Comparison of ENCODE assay signal across 22 cellular contexts in genomic region chr20:19310541-19310940, GRCh38.
DNase-seq lines count a peak whose midpoint lies in the region; ATAC-seq, FAIRE-seq and TF ChIP-seq lines count a peak whose summit lies in the region.
"Had no signal": no experiment of that assay in that cellular context is flagged by ENCODE, and none has a peak within 500 bp of the region (broad histone marks: within the 10 kb centered on the region; RNA-seq: fewer than 3 reads in every experiment).

No MANE protein-coding gene starts in this region.

- POLR2A ChIA-PET in Caco-2 (lab: Charles Lee) = no interaction called here

- intact Hi-C loops in head of caudate nucleus (cut with DNase I) = no loop called here
- intact Hi-C loops in Caco-2 (cut with micrococcal nuclease; ENCODE audit: unreplicated experiment) = no loop called here
- intact Hi-C loops in breast epithelium (cut with DNase I; ENCODE audit: low total_unique reads) = no loop called here

- H3K36me3 ChIP-seq in keratinocyte (ENCODE audit: control insufficient read depth in 2 of 2, extremely low read depth in 1 of 2, insufficient read depth in 2 of 2, low read length in 2 of 2) = no peaks in the 10 kb centered on the region
- H3K36me3 ChIP-seq in Caco-2 (ENCODE audit: control insufficient read depth, insufficient read depth, low read length) = no peaks in the 10 kb centered on the region
- no peaks in the 10 kb centered on the region for H3K36me3 ChIP-seq in breast epithelium
- H3K36me3 ChIP-seq: BLaER1 had no signal

- DNase-seq in MV-4-11 (lab: John Stamatoyannopoulos, UW) (peak; percentile 32), choroid plexus epithelial cell (ENCODE audit: low read depth) (peak; percentile 7), keratinocyte (ENCODE audit: low read depth, low spot score) (no peak), head of caudate nucleus (no peak), Caco-2 (no peak), NCI-H1048 (lab: John Stamatoyannopoulos, UW) (no peak), breast epithelium (ENCODE audit: low spot score in 2 of 2) (no peak)
- DNase-seq: CD4-positive, CD25-positive, alpha-beta regulatory T cell; CD8-positive, alpha-beta T cell; DMS 273 treated with DMSO at 0.1 percent for 48 hours; DMS79 treated with DMSO at 0.1 percent for 48 hours; GF-D8; H9 had no signal

- no peaks in the 10 kb centered on the region for H3K36me3 Mint-ChIP-seq in Caco-2 (ENCODE audit: insufficient read depth, unreplicated experiment)
- H3K36me3 Mint-ChIP-seq: CD4-positive, CD25-positive, alpha-beta regulatory T cell; CD8-positive, alpha-beta T cell had no signal

- H3K4me1 Mint-ChIP-seq in Caco-2 (ENCODE audit: low read depth, unreplicated experiment) = no peaks in the 10 kb centered on the region
- H3K4me1 Mint-ChIP-seq: B cell; CD4-positive, CD25-positive, alpha-beta regulatory T cell; GM23338; H9 had no signal

- CTCF ChIA-PET in Caco-2 (lab: Charles Lee) = no interaction called here

- H3K27ac ChIP-seq in keratinocyte (ENCODE audit: control insufficient read depth, insufficient read depth, low read length) (no peak overlapping the region), breast epithelium (no peak overlapping the region)
- H3K27ac ChIP-seq: BLaER1, C4-2B had no signal

- no peaks in the 10 kb centered on the region for H4K20me1 ChIP-seq in keratinocyte (ENCODE audit: control insufficient read depth, extremely low read depth, insufficient read depth, low read length)
- H4K20me1 ChIP-seq: BLaER1 had no signal

- H3K4me3 Mint-ChIP-seq in Caco-2 (ENCODE audit: unreplicated experiment) = no peak overlapping the region
- H3K4me3 Mint-ChIP-seq: B cell; CD4-positive, CD25-positive, alpha-beta regulatory T cell; CD8-positive, alpha-beta T cell; GM23338; H9 had no signal

- TF ChIP-seq CTCF in choroid plexus epithelial cell (conservative IDR thresholded peaks at IDR 0.05; ENCODE audit: low read depth, low read length) (no peak), keratinocyte (optimal IDR thresholded peaks at IDR 0.05 in 1 of 3, IDR thresholded peaks at IDR 0.05 in 1 of 3, conservative IDR thresholded peaks at IDR 0.05 in 1 of 3; ENCODE audit: extremely low read depth in 1 of 3, insufficient read depth in 2 of 3, low read length in 3 of 3) (no peak), Caco-2 (IDR thresholded peaks at IDR 0.05; ENCODE audit: insufficient read depth in 1 of 2, low read depth in 1 of 2, low read length in 1 of 2, severe bottlenecking in 1 of 2, unreplicated experiment in 1 of 2) (no peak), breast epithelium (IDR thresholded peaks at IDR 0.05) (no peak)

- H3K4me2 ChIP-seq in keratinocyte (ENCODE audit: control insufficient read depth, extremely low read depth, insufficient read depth, low read depth, low read length) = no peak overlapping the region
- H3K4me2 ChIP-seq: BLaER1, GM23338 had no signal

- no peak for TF ChIP-seq POLR2A in breast epithelium (IDR thresholded peaks at IDR 0.05)

- H3K9me3 ChIP-seq in keratinocyte (ENCODE audit: control insufficient read depth, low read depth, low read length) (no peaks in the 10 kb centered on the region), Caco-2 (no peaks in the 10 kb centered on the region), breast epithelium (no peaks in the 10 kb centered on the region)
- H3K9me3 ChIP-seq: BLaER1 had no signal

- dilution Hi-C loops in keratinocyte (cut with MboI; ENCODE audit: extremely low pct_ligation_motif_present, low sequenced_read_pairs) = no loop called here

- H3K27ac Mint-ChIP-seq in Caco-2 (ENCODE audit: unreplicated experiment) = no peak overlapping the region
- H3K27ac Mint-ChIP-seq: B cell; CD8-positive, alpha-beta T cell; GM23338 had no signal

- H3K9ac ChIP-seq in keratinocyte (ENCODE audit: control insufficient read depth, extremely low read depth, insufficient read depth, low read length) = no peak overlapping the region
- H3K9ac ChIP-seq: BLaER1 had no signal

- no peaks in the 10 kb centered on the region for H3K27me3 ChIP-seq in keratinocyte (ENCODE audit: control insufficient read depth, extremely low read depth, insufficient read depth, low read length)
- no peaks in the 10 kb centered on the region for H3K27me3 ChIP-seq in Caco-2 (replicated peaks; ENCODE audit: control insufficient read depth, insufficient read depth, low read length)
- no peaks in the 10 kb centered on the region for H3K27me3 ChIP-seq in breast epithelium
- H3K27me3 ChIP-seq: BLaER1 had no signal

- BruUV-seq in Caco-2 (replicated peaks; lab: Mats Ljungman, UMichigan) = no TSS peak

- H3K9me1 ChIP-seq in keratinocyte (ENCODE audit: control insufficient read depth, extremely low read depth, insufficient read depth, low read length) = no peaks in the 10 kb centered on the region

- peak; percentile 31 for ATAC-seq in esophagus mucosa
- ATAC-seq: CD8-positive, alpha-beta T cell; GM23338; HCT116 had no signal

- H3K4me3 ChIP-seq in choroid plexus epithelial cell (ENCODE audit: low read depth, low read length) (no peak overlapping the region), keratinocyte (ENCODE audit: control insufficient read depth in 2 of 3, extremely low read depth in 1 of 3, insufficient read depth in 2 of 3, low read depth in 1 of 3, low read length in 3 of 3) (no peak overlapping the region), Caco-2 (ENCODE audit: low read depth, low read length) (no peak overlapping the region), breast epithelium (no peak overlapping the region)
- H3K4me3 ChIP-seq: BLaER1, GM23338 had no signal

- no peaks in the 10 kb centered on the region for H3K27me3 Mint-ChIP-seq in Caco-2 (ENCODE audit: insufficient read depth, unreplicated experiment)
- H3K27me3 Mint-ChIP-seq: CD4-positive, CD25-positive, alpha-beta regulatory T cell had no signal

- no peaks in the 10 kb centered on the region for H3K79me2 ChIP-seq in keratinocyte (ENCODE audit: control insufficient read depth, insufficient read depth, low read length)

- peak; percentile 56 for FAIRE-seq in keratinocyte (lab: Jason Lieb, UNC)
- FAIRE-seq: D721Med, GM12891, GM18507 had no signal

- peaks cover 18% of the 10 kb centered on the region for H3K4me1 ChIP-seq in keratinocyte (ENCODE audit: control insufficient read depth, extremely low read depth, insufficient read depth, low read length)
- H3K4me1 ChIP-seq in Caco-2 = no peaks in the 10 kb centered on the region
- H3K4me1 ChIP-seq in breast epithelium = no peaks in the 10 kb centered on the region
- H3K4me1 ChIP-seq: BLaER1 had no signal

- no peak overlapping the region for H2AFZ ChIP-seq in keratinocyte (ENCODE audit: control insufficient read depth, low read length)
- H2AFZ ChIP-seq: GM23338 had no signal

- no peaks in the 10 kb centered on the region for H3K9me3 Mint-ChIP-seq in Caco-2 (ENCODE audit: unreplicated experiment)
- H3K9me3 Mint-ChIP-seq: CD8-positive, alpha-beta T cell; GM23338; H9 had no signal

Comparison
In these comparisons a context has a peak if more than half of its experiments do, and no peak if none do; other contexts are left out.
1. DNase-seq: peak in MV-4-11 (single experiment) and choroid plexus epithelial cell (single experiment); none in keratinocyte (single experiment), head of caudate nucleus (0 of 42), Caco-2 (0 of 2), NCI-H1048 (single experiment) and breast epithelium (0 of 2).